Comparison of ENCODE assay signal across 18 cellular contexts in the genomic region with DNA sequence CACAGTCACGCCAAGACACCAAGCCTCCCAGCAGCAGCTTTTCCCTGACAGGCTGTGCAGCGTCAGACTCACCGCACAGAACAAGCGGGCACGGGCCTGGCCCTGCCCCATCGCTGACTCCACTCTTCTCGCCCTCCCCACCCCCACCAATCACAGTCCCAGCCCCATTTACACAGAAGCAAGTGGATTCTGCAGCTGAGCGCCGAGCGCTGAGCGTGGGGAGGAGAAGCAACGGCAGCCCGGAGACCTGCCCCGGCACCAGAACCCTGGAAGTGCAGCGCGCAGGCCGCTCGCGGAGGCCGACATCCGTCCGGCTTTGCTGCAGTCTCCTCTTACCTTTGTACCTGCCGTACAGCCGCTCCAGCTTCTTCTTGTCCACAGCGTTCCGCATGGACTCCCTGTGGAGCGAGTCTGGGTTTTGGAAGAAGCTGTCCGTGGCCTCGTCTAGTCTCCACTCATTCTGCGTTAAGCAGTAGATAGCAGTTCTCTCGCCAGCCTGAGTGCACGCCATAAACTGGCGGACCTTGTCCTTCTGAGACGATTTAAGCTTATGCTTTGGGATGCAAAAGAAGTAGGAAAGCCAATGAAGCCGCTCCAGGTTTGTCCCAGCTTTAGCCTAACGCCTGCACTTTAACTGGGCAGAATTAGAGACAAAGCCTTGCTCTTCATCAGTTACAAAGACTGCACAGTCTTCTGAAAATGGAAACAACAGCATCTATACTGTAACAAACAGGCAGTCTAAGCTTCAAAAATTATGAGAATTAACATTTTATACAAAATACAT. TPM values are rescaled to one million over a fixed set of nuclear protein-coding genes. Genes with fewer than 3 reads are reported as not detected.
DNase-seq lines count a peak whose midpoint lies in the region; ATAC-seq and TF ChIP-seq lines count a peak whose summit lies in the region.
"Had no signal": no experiment of that assay in that cellular context is flagged by ENCODE, and none has a peak within 500 bp of the region (broad histone marks: within the 10 kb centered on the region; RNA-seq: fewer than 3 reads in every experiment).

No MANE protein-coding gene starts in this region.

- 0 out of 2 replicates have a peak, but pooled peaks cover 8% of the 10 kb centered on the region for H3F3A ChIP-seq in GM23338 (replicated peaks; ENCODE audit: low read depth)

- peaks cover 16% of the 10 kb centered on the region for H3K36me3 Mint-ChIP-seq in GM23338 (ENCODE audit: low read depth)
- peaks cover 17 to 23% of the 10 kb centered on the region in 2 donors for H3K36me3 Mint-ChIP-seq in stimulated activated naive B cell treated with anti-CD40 and anti-IgM and Interleukin-4, amounts not matched to agents 10 μg/mL and 1 μg/mL and 100 μg/mL, for 72 hours

- peaks cover 39% of the 10 kb centered on the region for H3K4me1 Mint-ChIP-seq in GM23338
- peaks cover 15 to 16% of the 10 kb centered on the region in 2 donors for H3K4me1 Mint-ChIP-seq in stimulated activated naive B cell treated with anti-CD40 and anti-IgM and Interleukin-4, amounts not matched to agents 10 μg/mL and 1 μg/mL and 100 μg/mL, for 72 hours

- POLR2A ChIA-PET in OCI-LY7 (lab: Charles Lee): no interaction called here

- H4K20me1 ChIP-seq in GM23338 (replicated peaks; ENCODE audit: insufficient read depth) (peaks cover 87% of the 10 kb centered on the region), OCI-LY7 (ENCODE audit: insufficient read depth, low read length) (peaks cover 20% of the 10 kb centered on the region; the same call in 1 of the 2 replicates)

- ATAC-seq in GM23338: peak; percentile 50
- no peak for ATAC-seq in stimulated activated naive B cell treated with anti-CD40 and anti-IgM and Interleukin-4, amounts not matched to agents 10 μg/mL and 1 μg/mL and 100 μg/mL, for 72 hours (replicated peaks)

- CTCF ChIA-PET in OCI-LY7 (lab: Charles Lee; ENCODE audit: unreplicated experiment): no interaction called here

- no peak overlapping the region; the same call in 1 of the 2 replicates for H3K27ac ChIP-seq in GM23338 (ENCODE audit: low read depth)
- peak overlapping the region; percentile 42 for H3K27ac ChIP-seq in cingulate gyrus (ENCODE audit: low read depth, low read length)
- H3K27ac ChIP-seq in stomach: no peak overlapping the region
- no peak overlapping the region for H3K27ac ChIP-seq in OCI-LY7 (ENCODE audit: low read depth, low read length, poor library complexity, severe bottlenecking)
- H3K27ac ChIP-seq: coronary artery, GM23248, upper lobe of left lung had no signal

- H3K27me3 ChIP-seq in GM23338 (ENCODE audit: insufficient read depth): no peaks in the 10 kb centered on the region
- H3K27me3 ChIP-seq in iPS-15b (ENCODE audit: control insufficient read depth, insufficient read depth, low read length): no peaks in the 10 kb centered on the region
- H3K27me3 ChIP-seq in stomach: no peaks in the 10 kb centered on the region
- H3K27me3 ChIP-seq: upper lobe of left lung had no signal

- no peaks in the 10 kb centered on the region for H3K9me3 ChIP-seq in iPS-15b (ENCODE audit: control insufficient read depth, insufficient read depth, low read length)
- H3K9me3 ChIP-seq in stomach: no peaks in the 10 kb centered on the region
- H3K9me3 ChIP-seq in OCI-LY7 (ENCODE audit: low read length): no peaks in the 10 kb centered on the region
- H3K9me3 ChIP-seq: upper lobe of left lung had no signal

- WGBS in stomach, 5 donors: 90 to 96% (median 94%) methylated on average over 32 to 36 of the region's 36 CpGs

- no peak overlapping the region for H3K4me3 Mint-ChIP-seq in GM23338
- no peak overlapping the region for H3K4me3 Mint-ChIP-seq in stimulated activated naive B cell treated with anti-CD40 and anti-IgM and Interleukin-4, amounts not matched to agents 10 μg/mL and 1 μg/mL and 100 μg/mL, for 72 hours
- H3K4me3 Mint-ChIP-seq: CD14-positive monocyte, mesothelial cell of epicardium had no signal

- intact Hi-C loops in stomach (cut with DNase I; ENCODE audit: low total_unique reads) (no loop called here), OCI-LY7 (cut with micrococcal nuclease; ENCODE audit: unreplicated experiment) (no loop called here)

- TF ChIP-seq EP300 in stomach (IDR thresholded peaks at IDR 0.05): no peak

- H3K9me3 Mint-ChIP-seq in GM23338: no peaks in the 10 kb centered on the region; the same call in 2 of the 3 replicates
- no peaks in the 10 kb centered on the region for H3K9me3 Mint-ChIP-seq in stimulated activated naive B cell treated with anti-CD40 and anti-IgM and Interleukin-4, amounts not matched to agents 10 μg/mL and 1 μg/mL and 100 μg/mL, for 72 hours
- H3K9me3 Mint-ChIP-seq: CD14-positive monocyte, mesothelial cell of epicardium had no signal

- H3K27me3 Mint-ChIP-seq in GM23338 (ENCODE audit: insufficient read depth, low read depth, poor library complexity): peaks cover 4% of the 10 kb centered on the region
- H3K27me3 Mint-ChIP-seq in stimulated activated naive B cell treated with anti-CD40 and anti-IgM and Interleukin-4, amounts not matched to agents 10 μg/mL and 1 μg/mL and 100 μg/mL, for 72 hours: no peaks in the 10 kb centered on the region

- no peaks in the 10 kb centered on the region for H3K9me2 ChIP-seq in GM23338 (ENCODE audit: insufficient read depth)
- H3K9me2 ChIP-seq in OCI-LY7 (ENCODE audit: insufficient read depth, low read length): no peaks in the 10 kb centered on the region

- peaks cover 98% of the 10 kb centered on the region for H3K79me2 ChIP-seq in GM23338 (replicated peaks; ENCODE audit: insufficient read depth)
- H3K79me2 ChIP-seq in OCI-LY7 (ENCODE audit: insufficient read depth, low read depth, low read length): peaks cover 28% of the 10 kb centered on the region

- H3K4me1 ChIP-seq in GM23338 (ENCODE audit: insufficient read depth) (peaks cover 38% of the 10 kb centered on the region), iPS-15b (ENCODE audit: control insufficient read depth, insufficient read depth, low read length) (peaks cover 4% of the 10 kb centered on the region), stomach (peaks cover 6 to 51% (median 29%) of the 10 kb centered on the region in 4 donors), OCI-LY7 (ENCODE audit: insufficient read depth, low read length, poor library complexity, severe bottlenecking) (peaks cover 15% of the 10 kb centered on the region)

- DNase-seq in GM23338 (ENCODE audit: low spot score): no peak
- peak; percentile 78 for DNase-seq in retina
- no peak for DNase-seq in RKO (ENCODE audit: low spot score)
- DNase-seq in stomach: no peak
- DNase-seq in OCI-LY7 (ENCODE audit: low spot score): no peak
- no peak for DNase-seq in stimulated activated naive B cell treated with anti-CD40 and anti-IgM and Interleukin-4, amounts not matched to agents 10 μg/mL and 1 μg/mL and 100 μg/mL, for 72 hours
- DNase-seq: activated effector memory CD4-positive, alpha-beta T cell treated with anti-CD3 and anti-CD28 coated beads, Interleukin-2, amount 50 U/mL, for 16 hours; amniotic stem cell; DMS153; GM23248; NCI-H187; NCI-H510A had no signal

- BruUV-seq in OCI-LY7 (replicated peaks; lab: Mats Ljungman, UMichigan): no TSS peak

- no peak for TF ChIP-seq CTCF in GM23338 (conservative IDR thresholded peaks at IDR 0.05; ENCODE audit: low read depth in 2 of 2)
- no peak for TF ChIP-seq CTCF in stomach (IDR thresholded peaks at IDR 0.05)
- TF ChIP-seq CTCF in OCI-LY7 (conservative IDR thresholded peaks at IDR 0.05; ENCODE audit: low read length): no peak

- no peak overlapping the region for H2AFZ ChIP-seq in GM23338
- no peak overlapping the region for H2AFZ ChIP-seq in OCI-LY7 (ENCODE audit: low read length)
- H2AFZ ChIP-seq: GM23248 had no signal

- no peak for TF ChIP-seq POLR2A in stomach (IDR thresholded peaks at IDR 0.05)

- no peak overlapping the region for H3K27ac Mint-ChIP-seq in GM23338
- H3K27ac Mint-ChIP-seq in stimulated activated naive B cell treated with anti-CD40 and anti-IgM and Interleukin-4, amounts not matched to agents 10 μg/mL and 1 μg/mL and 100 μg/mL, for 72 hours: no peak overlapping the region
- H3K27ac Mint-ChIP-seq: mesothelial cell of epicardium had no signal

- H3K4me3 ChIP-seq in GM23338: no peak overlapping the region
- H3K4me3 ChIP-seq in iPS-15b (ENCODE audit: low read depth, low read length): no peak overlapping the region
- no peak overlapping the region for H3K4me3 ChIP-seq in stomach
- H3K4me3 ChIP-seq in OCI-LY7 (ENCODE audit: low read depth, low read length, poor library complexity, severe bottlenecking): no peak overlapping the region
- H3K4me3 ChIP-seq: coronary artery, GM23248, upper lobe of left lung had no signal

- H3K9ac ChIP-seq in iPS-15b (ENCODE audit: low read depth, low read length): peak overlapping the region; percentile 3
- H3K9ac ChIP-seq: GM23248 had no signal

- H3K36me3 ChIP-seq in GM23338 (ENCODE audit: insufficient read depth) (peaks cover 8% of the 10 kb centered on the region; the same call in 1 of the 2 replicates), iPS-15b (ENCODE audit: control insufficient read depth, insufficient read depth, low read length) (no peaks in the 10 kb centered on the region), stomach (peaks cover 4 to 25% (median 21%) of the 10 kb centered on the region in 4 donors), OCI-LY7 (ENCODE audit: insufficient read depth, low read length) (peaks cover 12% of the 10 kb centered on the region; the same call in 1 of the 2 replicates)

- H3K4me2 ChIP-seq in GM23338 (no peak overlapping the region), OCI-LY7 (ENCODE audit: low read length) (no peak overlapping the region)

TF ChIP-seq in GM23338, 12 proteins besides CTCF, POLR2A, EP300 and RAD21 (continues in another document):
- no peak for TF ChIP-seq EZH2phosphoT487 (IDR thresholded peaks at IDR 0.05; ENCODE audit: unreplicated experiment)
- TF ChIP-seq STAT1 (IDR thresholded peaks at IDR 0.05; ENCODE audit: unreplicated experiment): no peak
- TF ChIP-seq NANOG (IDR thresholded peaks at IDR 0.05; ENCODE audit: borderline replicate concordance): no peak

RNA-seq across cellular contexts. Expression of a gene that starts 6.8 kb away (rescaled TPM):
- 25.7 and 38.0 TPM in 2 replicates for total RNA-seq in GM23338 (2014; rRNA removed; shearing (Covaris generic))
- polyA plus RNA-seq in GM23338 (2016; fragmentation: Nextera tagmentation; extraction: Ambion mirVana): 12.3 and 12.5 TPM in 2 replicates
- total RNA-seq in stomach: 10 to 100 TPM; 13.9 to 43.0 (median 31.5) TPM
- 1 to 10 TPM; 7.3 to 8.1 (median 7.5) TPM for polyA plus RNA-seq in stomach
- total RNA-seq in OCI-LY7 (2014; rRNA removed; shearing (Covaris generic)): 9.2 and 13.4 TPM in 2 replicates
- total RNA-seq in OCI-LY7 (2022): 12.8 and 16.5 TPM in 2 replicates

RNA-seq across cellular contexts. Expression of a gene that starts 30.4 kb away (rescaled TPM):
- total RNA-seq in GM23338 (2014; rRNA removed; shearing (Covaris generic)): 0.80 and 1.3 TPM in 2 replicates
- polyA plus RNA-seq in GM23338 (2016; fragmentation: Nextera tagmentation; extraction: Ambion mirVana) (0.96 and 1.0 TPM in 2 replicates), stomach (1 to 10 TPM; 2.2 to 5.5 (median 4.1) TPM)
- total RNA-seq in stomach (1 to 10 TPM; 1.7 to 6.7 (median 2.4) TPM), OCI-LY7 (2022) (5.1 and 6.2 TPM in 2 replicates)
- total RNA-seq in OCI-LY7 (2014; rRNA removed; shearing (Covaris generic)): 0.95 and 2.5 TPM in 2 replicates
